ENCODE assay signal across 12 cellular contexts in genomic region chr18:36697905-36698304, GRCh38.
DNase-seq lines count a peak whose midpoint lies in the region; ATAC-seq and TF ChIP-seq lines count a peak whose summit lies in the region.
"Had no signal": no experiment of that assay in that cellular context is flagged by ENCODE, and none has a peak within 500 bp of the region (broad histone marks: within the 10 kb centered on the region; RNA-seq: fewer than 3 reads in every experiment).

No MANE protein-coding gene starts in this region.

- H3K36me3 ChIP-seq in gastrocnemius medialis = no peaks in the 10 kb centered on the region
- no peaks in the 10 kb centered on the region for H3K36me3 ChIP-seq in CD8-positive, alpha-beta memory T cell (ENCODE audit: insufficient read depth, low read length)
- H3K36me3 ChIP-seq: left lung had no signal

- CTCF ChIA-PET in RWPE1 (lab: Yijun Ruan, JAX) = no interaction called here
- CTCF ChIA-PET in CD8-positive, alpha-beta memory T cell (lab: Charles Lee) = no interaction called here

- peaks cover 7 to 13% of the 10 kb centered on the region in 2 donors for H3K27me3 Mint-ChIP-seq in CD8-positive, alpha-beta memory T cell

- ATAC-seq in gastrocnemius medialis = peak; percentile 92 to 97
- ATAC-seq: left lung, natural killer cell had no signal

- in situ Hi-C loops in gastrocnemius medialis (cut with MboI; ENCODE audit: low sequenced_read_pairs in 4 of 4) = loop anchor here in 2 of 4 donors (10.0 kb wide), 1 partner anchor 57 kb away; no protein-coding TSS in a partner anchor

- H3K4me1 Mint-ChIP-seq in CD8-positive, alpha-beta memory T cell = no peaks in the 10 kb centered on the region
- H3K4me1 Mint-ChIP-seq: activated naive CD8-positive, alpha-beta T cell treated with anti-CD3 and anti-CD28 coated beads for 36 hours; natural killer cell had no signal

- POLR2A ChIA-PET in RWPE1 (lab: Yijun Ruan, JAX; ENCODE audit: low non-redundant PET) = no interaction called here
- POLR2A ChIA-PET in CD8-positive, alpha-beta memory T cell (lab: Charles Lee) = no interaction called here

- intact Hi-C loops in gastrocnemius medialis (cut with DNase I; ENCODE audit: low total_unique reads) (loop anchor here (2.0 kb wide), 1 partner anchor 131 kb away; the partner anchor contains the start of genes KIAA1328 and TPGS2), cardiac septum (cut with DNase I) (no loop called here)

- H3K9me3 Mint-ChIP-seq in CD8-positive, alpha-beta memory T cell = no peaks in the 10 kb centered on the region
- H3K9me3 Mint-ChIP-seq: activated naive CD8-positive, alpha-beta T cell treated with anti-CD3 and anti-CD28 coated beads for 36 hours; natural killer cell had no signal

- no peak overlapping the region for H3K27ac Mint-ChIP-seq in CD8-positive, alpha-beta memory T cell
- H3K27ac Mint-ChIP-seq: activated naive CD8-positive, alpha-beta T cell treated with anti-CD3 and anti-CD28 coated beads for 36 hours; natural killer cell had no signal

- TF ChIP-seq POLR2A in gastrocnemius medialis (IDR thresholded peaks at IDR 0.05) = no peak

- TF ChIP-seq CTCF in RWPE1 (conservative IDR thresholded peaks at IDR 0.05; ENCODE audit: low read depth) (no peak), gastrocnemius medialis (IDR thresholded peaks at IDR 0.05 in 4 of 5, conservative IDR thresholded peaks at IDR 0.05 in 1 of 5) (no peak)

- no peak overlapping the region for H3K4me3 Mint-ChIP-seq in CD8-positive, alpha-beta memory T cell
- H3K4me3 Mint-ChIP-seq: activated naive CD8-positive, alpha-beta T cell treated with anti-CD3 and anti-CD28 coated beads for 36 hours; natural killer cell had no signal

- peaks cover 17 to 18% of the 10 kb centered on the region in 2 donors for H3K4me1 ChIP-seq in gastrocnemius medialis
- no peaks in the 10 kb centered on the region for H3K4me1 ChIP-seq in CD8-positive, alpha-beta memory T cell (ENCODE audit: insufficient read depth, low read length)
- H3K4me1 ChIP-seq: left lung had no signal

- no peaks in the 10 kb centered on the region for H3K36me3 Mint-ChIP-seq in CD8-positive, alpha-beta memory T cell
- H3K36me3 Mint-ChIP-seq: activated naive CD8-positive, alpha-beta T cell treated with anti-CD3 and anti-CD28 coated beads for 36 hours; natural killer cell had no signal

- DNase-seq in GM03348 (ENCODE audit: low spot score) (peak; percentile 85), RWPE1 (ENCODE audit: low spot score) (peak; percentile 52), fibroblast of gingiva (ENCODE audit: low read depth) (peak; percentile 89), gastrocnemius medialis (peak; percentile 68 to 76), cardiac septum (ENCODE audit: low spot score) (no peak)
- DNase-seq in NK-92 treated with Interleukin-12 subunit alpha and Interleukin-12 subunit beta, amount 100 ng/mL, for 24 hours (lab: John Stamatoyannopoulos, UW) = no peak
- DNase-seq in activated effector memory CD4-positive, alpha-beta T cell treated with anti-CD3 and anti-CD28 coated beads, Interleukin-2, amount 50 U/mL, for 16 hours = no peak
- no peak for DNase-seq in CD8-positive, alpha-beta memory T cell
- DNase-seq: activated naive CD8-positive, alpha-beta T cell treated with anti-CD3 and anti-CD28 coated beads for 36 hours; left lung; natural killer cell; NCI-H187 treated with DMSO at 0.1 percent for 48 hours had no signal

- H3K27me3 ChIP-seq in gastrocnemius medialis = no peaks in the 10 kb centered on the region
- H3K27me3 ChIP-seq in CD8-positive, alpha-beta memory T cell (ENCODE audit: insufficient read depth, low read length, poor library complexity, severe bottlenecking) = no peaks in the 10 kb centered on the region
- H3K27me3 ChIP-seq: left lung had no signal

- no peaks in the 10 kb centered on the region for H3K9me3 ChIP-seq in gastrocnemius medialis
- no peaks in the 10 kb centered on the region for H3K9me3 ChIP-seq in CD8-positive, alpha-beta memory T cell (ENCODE audit: low read length)
- H3K9me3 ChIP-seq: left lung had no signal

- no peak overlapping the region for H3K4me3 ChIP-seq in gastrocnemius medialis
- H3K4me3 ChIP-seq in CD8-positive, alpha-beta memory T cell (ENCODE audit: low read length) = no peak overlapping the region
- H3K4me3 ChIP-seq: left lung had no signal

- H3K27ac ChIP-seq in RWPE1 = no peak overlapping the region
- peak overlapping the region; percentile 19 to 67 (median 39) for H3K27ac ChIP-seq in gastrocnemius medialis
- no peak overlapping the region for H3K27ac ChIP-seq in CD8-positive, alpha-beta memory T cell (ENCODE audit: low read depth, low read length)
- H3K27ac ChIP-seq: left lung had no signal

Comparison
In these comparisons a context has a peak if more than half of its experiments do, and no peak if none do; other contexts are left out.
1. DNase-seq: peak in GM03348 (single experiment), RWPE1 (single experiment), fibroblast of gingiva (single experiment) and gastrocnemius medialis (2 of 2); none in NK-92 treated with Interleukin-12 subunit alpha and Interleukin-12 subunit beta, amount 100 ng/mL, for 24 hours (single experiment), activated effector memory CD4-positive, alpha-beta T cell treated with anti-CD3 and anti-CD28 coated beads, Interleukin-2, amount 50 U/mL, for 16 hours (single experiment), CD8-positive, alpha-beta memory T cell (0 of 5) and cardiac septum (single experiment).
2. H3K27ac ChIP-seq: peak in gastrocnemius medialis (4 of 4); none in RWPE1 (single experiment) and CD8-positive, alpha-beta memory T cell (single experiment).